ENCODE assay signal across 8 cellular contexts in genomic region chrX:78092296-78092695, GRCh38. TPM values are rescaled to one million over a fixed set of nuclear protein-coding genes. Genes with fewer than 3 reads are reported as not detected.
DNase-seq lines count a peak whose midpoint lies in the region; ATAC-seq, FAIRE-seq and TF ChIP-seq lines count a peak whose summit lies in the region.

No MANE protein-coding gene starts in this region.

- ATAC-seq in HG02678 (IDR thresholded peaks at IDR 0.05; ENCODE audit: unreplicated experiment): peak; percentile 68

- TF ChIP-seq CTCF in fibroblast of the aortic adventitia (IDR thresholded peaks at IDR 0.05; ENCODE audit: insufficient read depth, low read length): peak; percentile 56
- TF ChIP-seq CTCF in left ventricle myocardium inferior (IDR thresholded peaks at IDR 0.05; ENCODE audit: borderline replicate concordance): no peak

- peaks cover 8% of the 10 kb centered on the region for H3K4me1 Mint-ChIP-seq in activated naive CD4-positive, alpha-beta T cell treated with anti-CD3 and anti-CD28 coated beads, Interleukin-2, amount 10 ng/mL, durations not matched to agents 7 days and 5 days

- no peak overlapping the region for H3K27ac Mint-ChIP-seq in activated naive CD4-positive, alpha-beta T cell treated with anti-CD3 and anti-CD28 coated beads, Interleukin-2, amount 10 ng/mL, durations not matched to agents 7 days and 5 days

- no peak overlapping the region for H3K4me3 ChIP-seq in fibroblast of the aortic adventitia (ENCODE audit: low read depth, low read length)
- H3K4me3 ChIP-seq in left ventricle myocardium inferior: no peak overlapping the region

- peak; percentile 26 for DNase-seq in activated naive CD4-positive, alpha-beta T cell treated with anti-CD3 and anti-CD28 coated beads, Interleukin-2, amount 10 ng/mL, durations not matched to agents 7 days and 5 days
- no peak for DNase-seq in activated naive CD4-positive, alpha-beta T cell treated with Interleukin-2 at 50 U/mL for 16 hours
- DNase-seq in RCC 7860 (ENCODE audit: low spot score) (peak; percentile 9), fibroblast of the aortic adventitia (ENCODE audit: low read depth) (peak; percentile 73), NCI-H2107 treated with DMSO at 0.1 percent for 48 hours (lab: John Stamatoyannopoulos, UW; ENCODE audit: unreplicated experiment) (no peak), left ventricle myocardium inferior (no peak), CD1c-positive myeloid dendritic cell (ENCODE audit: extremely low spot score) (no peak)

- intact Hi-C loops in left ventricle myocardium inferior (cut with micrococcal nuclease): no loop called here

- H3K36me3 Mint-ChIP-seq in activated naive CD4-positive, alpha-beta T cell treated with anti-CD3 and anti-CD28 coated beads, Interleukin-2, amount 10 ng/mL, durations not matched to agents 7 days and 5 days: peaks cover 2% of the 10 kb centered on the region

- H3K36me3 ChIP-seq in left ventricle myocardium inferior: no peaks in the 10 kb centered on the region

- H3K27ac ChIP-seq in left ventricle myocardium inferior (replicated peaks): no peak overlapping the region

- no peaks in the 10 kb centered on the region for H3K4me1 ChIP-seq in left ventricle myocardium inferior

- H3K27me3 Mint-ChIP-seq in activated naive CD4-positive, alpha-beta T cell treated with anti-CD3 and anti-CD28 coated beads, Interleukin-2, amount 10 ng/mL, durations not matched to agents 7 days and 5 days: peaks cover 8% of the 10 kb centered on the region

- no peak for FAIRE-seq in RCC 7860 (lab: Jason Lieb, UNC)

- H3K4me3 Mint-ChIP-seq in activated naive CD4-positive, alpha-beta T cell treated with anti-CD3 and anti-CD28 coated beads, Interleukin-2, amount 10 ng/mL, durations not matched to agents 7 days and 5 days: no peak overlapping the region

- peaks cover 13% of the 10 kb centered on the region for H3K9me3 ChIP-seq in left ventricle myocardium inferior (replicated peaks)

- H3K9me3 Mint-ChIP-seq in activated naive CD4-positive, alpha-beta T cell treated with anti-CD3 and anti-CD28 coated beads, Interleukin-2, amount 10 ng/mL, durations not matched to agents 7 days and 5 days: peaks cover 3% of the 10 kb centered on the region

- no peaks in the 10 kb centered on the region for H3K27me3 ChIP-seq in left ventricle myocardium inferior (ENCODE audit: low read depth)

- CTCF ChIA-PET in activated naive CD4-positive, alpha-beta T cell treated with anti-CD3 and anti-CD28 coated beads, Interleukin-2, amount 10 ng/mL, durations not matched to agents 7 days and 5 days (lab: Charles Lee): interaction anchor here (0.7 to 1.3 kb wide), 4 partner anchors 27 to 1535 kb away, joined by 3 read pairs; no protein-coding TSS in a partner anchor

RNA-seq across cellular contexts. Expression of gene PGK1, which starts 11.8 kb away (rescaled TPM):
- total RNA-seq in fibroblast of the aortic adventitia (ENCODE audit: low replicate concordance) (144 and 222 TPM in 2 replicates), left ventricle myocardium inferior (424 TPM)

RNA-seq across cellular contexts. Expression of gene TAF9B, which starts 47.2 kb away (rescaled TPM):
- total RNA-seq in fibroblast of the aortic adventitia (ENCODE audit: low replicate concordance): 20.8 and 61.5 TPM in 2 replicates
- 21.1 TPM for total RNA-seq in left ventricle myocardium inferior

Comparison
In these comparisons a context has a peak if more than half of its experiments do, and no peak if none do; other contexts are left out.
1. DNase-seq: peak in activated naive CD4-positive, alpha-beta T cell treated with anti-CD3 and anti-CD28 coated beads, Interleukin-2, amount 10 ng/mL, durations not matched to agents 7 days and 5 days (single experiment), RCC 7860 (single experiment) and fibroblast of the aortic adventitia (single experiment); none in activated naive CD4-positive, alpha-beta T cell treated with Interleukin-2 at 50 U/mL for 16 hours (single experiment), NCI-H2107 treated with DMSO at 0.1 percent for 48 hours (single experiment), left ventricle myocardium inferior (single experiment) and CD1c-positive myeloid dendritic cell (single experiment).